Comparison of ENCODE assay signal across 10 cellular contexts in genomic region chr10:8444630-8445029, GRCh38.
DNase-seq lines count a peak whose midpoint lies in the region; ATAC-seq and TF ChIP-seq lines count a peak whose summit lies in the region.
"Had no signal": no experiment of that assay in that cellular context is flagged by ENCODE, and none has a peak within 500 bp of the region (broad histone marks: within the 10 kb centered on the region; RNA-seq: fewer than 3 reads in every experiment).

No MANE protein-coding gene starts in this region.

- TF ChIP-seq CTCF in BE2C (IDR thresholded peaks at IDR 0.05; ENCODE audit: low read depth, low read length) (peak; percentile 67), GM23338 (conservative IDR thresholded peaks at IDR 0.05; ENCODE audit: low read depth in 2 of 2) (peak; percentile 46 to 75; a peak in 3 of 4 replicates), spleen (IDR thresholded peaks at IDR 0.05 in 8 of 11, conservative IDR thresholded peaks at IDR 0.05 in 3 of 11) (peak in 1 of 11 experiments; percentile 27)

- no peaks in the 10 kb centered on the region for H4K20me1 ChIP-seq in GM23338 (replicated peaks; ENCODE audit: insufficient read depth)

- no peak for TF ChIP-seq POLR2A in spleen (IDR thresholded peaks at IDR 0.05)

- H3K27ac ChIP-seq in GM23338 (ENCODE audit: low read depth) (no peak overlapping the region), mesenchymal stem cell (ENCODE audit: low read length, poor library complexity, severe bottlenecking) (no peak overlapping the region), spleen (no peak overlapping the region)
- H3K27ac ChIP-seq: ascending aorta had no signal

- no peaks in the 10 kb centered on the region for H3F3A ChIP-seq in GM23338 (replicated peaks; ENCODE audit: low read depth)

- H2AFZ ChIP-seq in GM23338 (no peak overlapping the region), mesenchymal stem cell (ENCODE audit: low read depth, low read length) (no peak overlapping the region)

- peaks cover 15% of the 10 kb centered on the region for H3K4me1 ChIP-seq in BE2C
- H3K4me1 ChIP-seq in GM23338 (ENCODE audit: insufficient read depth) = peaks cover 4% of the 10 kb centered on the region
- H3K4me1 ChIP-seq in mesenchymal stem cell (ENCODE audit: control insufficient read depth, insufficient read depth, low read depth, low read length) = no peaks in the 10 kb centered on the region
- no peaks in the 10 kb centered on the region for H3K4me1 ChIP-seq in spleen
- H3K4me1 ChIP-seq: ascending aorta had no signal

- peak; percentile 76 for DNase-seq in BE2C
- DNase-seq in GM23338 (ENCODE audit: low spot score) = peak; percentile 54
- DNase-seq in activated T-cell treated with anti-CD3 and anti-CD28 coated beads for 4 hours = peak; percentile 9
- peak; percentile 1 for DNase-seq in mesenchymal stem cell
- no peak for DNase-seq in spleen
- no peak for DNase-seq in NCI-H1694 (lab: John Stamatoyannopoulos, UW)
- DNase-seq in mesenteric fat pad (ENCODE audit: low spot score) = no peak
- no peak for DNase-seq in RPMI8226
- DNase-seq: SIG-M5 had no signal

- WGBS in mesenchymal stem cell = 26% methylated on average over 6 of the region's 7 CpGs
- 19 to 23% (median 21%) methylated on average over 7 of the region's 7 CpGs for WGBS in spleen, 5 donors

- no peak overlapping the region for H2BK5ac ChIP-seq in mesenchymal stem cell (ENCODE audit: low read depth, low read length, poor library complexity, severe bottlenecking)

- no peak overlapping the region for H2BK12ac ChIP-seq in mesenchymal stem cell (ENCODE audit: low read length in 2 of 2)

- H3K9me3 ChIP-seq in BE2C = no peaks in the 10 kb centered on the region; the same call in 1 of the 2 replicates
- no peaks in the 10 kb centered on the region for H3K9me3 ChIP-seq in mesenchymal stem cell (ENCODE audit: control insufficient read depth, low read length)
- H3K9me3 ChIP-seq in spleen = no peaks in the 10 kb centered on the region
- H3K9me3 ChIP-seq: ascending aorta had no signal

- H4K8ac ChIP-seq in mesenchymal stem cell (ENCODE audit: low read length) = no peak overlapping the region

- H3K4me3 ChIP-seq in BE2C (ENCODE audit: low read depth, low read length) = peak overlapping the region; percentile 15; the same call in 1 of the 2 replicates
- H3K4me3 ChIP-seq in GM23338 = no peak overlapping the region
- H3K4me3 ChIP-seq in mesenchymal stem cell (ENCODE audit: insufficient read depth in 1 of 2, low read depth in 1 of 2, low read length in 2 of 2) = no peak overlapping the region
- H3K4me3 ChIP-seq in spleen = no peak overlapping the region
- H3K4me3 ChIP-seq: ascending aorta had no signal

- H3K4me3 Mint-ChIP-seq in GM23338 = no peak overlapping the region

- H3K4me1 Mint-ChIP-seq in GM23338 = peaks cover 2% of the 10 kb centered on the region; the same call in 2 of the 3 replicates

- H3K23ac ChIP-seq in mesenchymal stem cell (ENCODE audit: low read length in 2 of 2) = no peak overlapping the region

- H3K4me2 ChIP-seq in GM23338 = no peak overlapping the region
- H3K4me2 ChIP-seq in mesenchymal stem cell (ENCODE audit: low read length, poor library complexity, severe bottlenecking) = no peak overlapping the region

- H3K27me3 Mint-ChIP-seq in GM23338 (ENCODE audit: insufficient read depth, low read depth, poor library complexity) = peaks cover 2% of the 10 kb centered on the region

- H3K9me2 ChIP-seq in GM23338 (ENCODE audit: insufficient read depth) = no peaks in the 10 kb centered on the region

- no peaks in the 10 kb centered on the region for H3K79me1 ChIP-seq in mesenchymal stem cell (replicated peaks; ENCODE audit: low read length, poor library complexity, severe bottlenecking)

- intact Hi-C loops in spleen (cut with DNase I; ENCODE audit: low total_unique reads) = no loop called here

- no peaks in the 10 kb centered on the region for H3K79me2 ChIP-seq in GM23338 (replicated peaks; ENCODE audit: insufficient read depth)

- H3K27ac Mint-ChIP-seq in GM23338 = no peak overlapping the region

- no peaks in the 10 kb centered on the region for H3K9me3 Mint-ChIP-seq in GM23338

- peak; percentile 99 for ATAC-seq in GM23338

- no peaks in the 10 kb centered on the region for H3K27me3 ChIP-seq in BE2C
- no peaks in the 10 kb centered on the region for H3K27me3 ChIP-seq in GM23338 (ENCODE audit: insufficient read depth)
- peaks cover 0 to 9% of the 10 kb centered on the region in 2 experiments for H3K27me3 ChIP-seq in mesenchymal stem cell (ENCODE audit: control insufficient read depth in 1 of 2, insufficient read depth in 1 of 2, low read length in 2 of 2)
- H3K27me3 ChIP-seq in spleen (replicated peaks in 1 of 7) = peaks cover 0 to 54% (median 4%) of the 10 kb centered on the region in 7 donors
- H3K27me3 ChIP-seq: ascending aorta had no signal

- no peaks in the 10 kb centered on the region for H3K36me3 ChIP-seq in BE2C
- no peaks in the 10 kb centered on the region for H3K36me3 ChIP-seq in GM23338 (ENCODE audit: insufficient read depth)
- no peaks in the 10 kb centered on the region for H3K36me3 ChIP-seq in mesenchymal stem cell (ENCODE audit: control insufficient read depth in 1 of 2, insufficient read depth in 2 of 2, low read depth in 1 of 2, low read length in 2 of 2)
- no peaks in the 10 kb centered on the region for H3K36me3 ChIP-seq in spleen
- H3K36me3 ChIP-seq: ascending aorta had no signal

- H3K36me3 Mint-ChIP-seq in GM23338 (ENCODE audit: low read depth) = no peaks in the 10 kb centered on the region

- no peak overlapping the region for H3K4ac ChIP-seq in mesenchymal stem cell (ENCODE audit: low read depth in 1 of 2, low read length in 2 of 2)

- no peak overlapping the region for H2BK120ac ChIP-seq in mesenchymal stem cell (ENCODE audit: low read depth, low read length)

- no peak overlapping the region for H2BK15ac ChIP-seq in mesenchymal stem cell (ENCODE audit: low read depth, poor library complexity, severe bottlenecking)

- H3K14ac ChIP-seq in mesenchymal stem cell (ENCODE audit: low read length in 2 of 2) = no peak overlapping the region

- H3K9ac ChIP-seq in mesenchymal stem cell (ENCODE audit: low read length) = no peak overlapping the region

- H3K18ac ChIP-seq in mesenchymal stem cell (ENCODE audit: low read depth in 1 of 2, low read length in 2 of 2) = no peak overlapping the region

- H4K91ac ChIP-seq in mesenchymal stem cell (ENCODE audit: low read length) = no peak overlapping the region

- no peak overlapping the region for H2AK5ac ChIP-seq in mesenchymal stem cell (ENCODE audit: low read length, severe bottlenecking)

TF ChIP-seq in GM23338, 12 proteins besides CTCF, POLR2A, EP300 and RAD21 (continues in another document):
- TF ChIP-seq CREB1 (CRISPR knock-in tag; IDR thresholded peaks at IDR 0.05; ENCODE audit: low read depth) (no peak), ZNF114 (CRISPR knock-in tag; IDR thresholded peaks at IDR 0.05) (no peak), NANOG (IDR thresholded peaks at IDR 0.05; ENCODE audit: borderline replicate concordance) (no peak), STAT1 (IDR thresholded peaks at IDR 0.05; ENCODE audit: unreplicated experiment) (no peak), POLR2AphosphoS5 (IDR thresholded peaks at IDR 0.05; ENCODE audit: low read depth) (no peak), EZH2 (IDR thresholded peaks at IDR 0.05; ENCODE audit: low read depth, unreplicated experiment) (no peak), JUNB (IDR thresholded peaks at IDR 0.05; ENCODE audit: unreplicated experiment) (no peak), REST (IDR thresholded peaks at IDR 0.05; ENCODE audit: unreplicated experiment) (no peak)
- TF ChIP-seq, protein P1, sequence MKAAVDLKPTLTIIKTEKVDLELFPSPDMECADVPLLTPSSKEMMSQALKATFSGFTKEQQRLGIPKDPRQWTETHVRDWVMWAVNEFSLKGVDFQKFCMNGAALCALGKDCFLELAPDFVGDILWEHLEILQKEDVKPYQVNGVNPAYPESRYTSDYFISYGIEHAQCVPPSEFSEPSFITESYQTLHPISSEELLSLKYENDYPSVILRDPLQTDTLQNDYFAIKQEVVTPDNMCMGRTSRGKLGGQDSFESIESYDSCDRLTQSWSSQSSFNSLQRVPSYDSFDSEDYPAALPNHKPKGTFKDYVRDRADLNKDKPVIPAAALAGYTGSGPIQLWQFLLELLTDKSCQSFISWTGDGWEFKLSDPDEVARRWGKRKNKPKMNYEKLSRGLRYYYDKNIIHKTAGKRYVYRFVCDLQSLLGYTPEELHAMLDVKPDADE (IDR thresholded peaks at IDR 0.05) = no peak

Comparison
In these comparisons a context has a peak if more than half of its experiments do, and no peak if none do; other contexts are left out.
1. DNase-seq: peak in BE2C (single experiment), GM23338 (single experiment), activated T-cell treated with anti-CD3 and anti-CD28 coated beads for 4 hours (single experiment) and mesenchymal stem cell (single experiment); none in spleen (single experiment), NCI-H1694 (single experiment), mesenteric fat pad (single experiment) and RPMI8226 (single experiment).